Comparison of ENCODE assay signal across 8 cellular contexts in the genomic region with DNA sequence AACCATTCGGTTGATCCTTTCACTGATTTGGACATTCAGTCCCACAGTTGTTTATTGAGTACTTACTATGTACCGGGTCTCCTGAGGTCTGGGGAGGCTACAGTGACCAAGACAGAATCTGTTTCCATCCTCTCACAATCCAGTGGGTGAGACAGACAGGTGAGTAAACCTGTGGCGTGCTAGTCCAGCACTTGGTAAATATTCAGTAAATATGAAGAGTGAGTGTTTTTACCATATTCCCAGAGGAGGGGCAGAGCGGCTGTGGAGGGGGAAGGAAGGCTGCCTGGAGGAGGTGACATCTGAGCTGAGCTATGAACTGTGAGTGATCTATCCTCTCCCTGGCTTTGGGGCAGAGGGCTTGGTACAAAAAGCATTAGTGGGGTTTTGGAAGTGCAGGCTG. TPM values are rescaled to one million over a fixed set of nuclear protein-coding genes. Genes with fewer than 3 reads are reported as not detected.
DNase-seq lines count a peak whose midpoint lies in the region; ATAC-seq and TF ChIP-seq lines count a peak whose summit lies in the region.

No MANE protein-coding gene starts in this region.

- H3K4me3 Mint-ChIP-seq in stimulated activated naive CD8-positive, alpha-beta T cell treated with anti-CD3 and anti-CD28 coated beads, Interleukin-15, Interleukin-2, amounts not matched to agents 100 ng/mL and 50 ng/mL, for 24 hours = peak overlapping the region; percentile 79
- peak overlapping the region; percentile 31 to 93 (median 76) for H3K4me3 Mint-ChIP-seq in naive thymus-derived CD8-positive, alpha-beta T cell

- H3K27me3 Mint-ChIP-seq in stimulated activated naive CD8-positive, alpha-beta T cell treated with anti-CD3 and anti-CD28 coated beads, Interleukin-15, Interleukin-2, amounts not matched to agents 100 ng/mL and 50 ng/mL, for 24 hours = no peaks in the 10 kb centered on the region
- H3K27me3 Mint-ChIP-seq in naive thymus-derived CD8-positive, alpha-beta T cell = peaks cover 0 to 3% (median 0%) of the 10 kb centered on the region in 5 donors

- H3K4me1 ChIP-seq in vagina = peaks cover 69% of the 10 kb centered on the region

- no peak for TF ChIP-seq POLR2A in vagina (IDR thresholded peaks at IDR 0.05)

- H3K36me3 ChIP-seq in brain microvascular endothelial cell (replicated peaks) = no peaks in the 10 kb centered on the region
- H3K36me3 ChIP-seq in vagina = no peaks in the 10 kb centered on the region

- H3K4me3 ChIP-seq in brain microvascular endothelial cell (ENCODE audit: low read depth, low read length) (no peak overlapping the region), vagina (no peak overlapping the region)

- DNase-seq in stimulated activated naive CD8-positive, alpha-beta T cell treated with anti-CD3 and anti-CD28 coated beads, Interleukin-15, Interleukin-2, amounts not matched to agents 100 U/mL and 50 U/mL, for 24 hours = no peak
- no peak for DNase-seq in brain microvascular endothelial cell
- no peak for DNase-seq in naive thymus-derived CD8-positive, alpha-beta T cell
- DNase-seq in vagina (ENCODE audit: extremely low spot score in 2 of 2) = no peak
- DNase-seq in kidney glomerular epithelial cell (lab: John Stamatoyannopoulos, UW) = no peak
- no peak for DNase-seq in DMS 273 (lab: John Stamatoyannopoulos, UW; ENCODE audit: unreplicated experiment)

- H3K27ac Mint-ChIP-seq in stimulated activated naive CD8-positive, alpha-beta T cell treated with anti-CD3 and anti-CD28 coated beads, Interleukin-15, Interleukin-2, amounts not matched to agents 100 ng/mL and 50 ng/mL, for 24 hours = peak overlapping the region; percentile 96
- H3K27ac Mint-ChIP-seq in naive thymus-derived CD8-positive, alpha-beta T cell = peak overlapping the region; percentile 91 to 99 (median 98)

- intact Hi-C loops in vagina (cut with DNase I) = loop anchor here (2.0 to 5.0 kb wide), 2 partner anchors 92 to 177 kb away; a partner anchor contains a TSS

- H3K27ac ChIP-seq in brain microvascular endothelial cell = peak overlapping the region; percentile 72
- H3K27ac ChIP-seq in vagina = peak overlapping the region; percentile 91

- H3K36me3 Mint-ChIP-seq in stimulated activated naive CD8-positive, alpha-beta T cell treated with anti-CD3 and anti-CD28 coated beads, Interleukin-15, Interleukin-2, amounts not matched to agents 100 ng/mL and 50 ng/mL, for 24 hours (ENCODE audit: low read depth) = no peaks in the 10 kb centered on the region
- H3K36me3 Mint-ChIP-seq in naive thymus-derived CD8-positive, alpha-beta T cell = peaks cover 0 to 3% (median 0%) of the 10 kb centered on the region in 3 donors

- no peak for TF ChIP-seq CTCF in brain microvascular endothelial cell (IDR thresholded peaks at IDR 0.05; ENCODE audit: low read depth, low read length, missing control alignments)
- no peak for TF ChIP-seq CTCF in vagina (IDR thresholded peaks at IDR 0.05)

- in situ Hi-C loops in brain microvascular endothelial cell (cut with HindIII; ENCODE audit: low pct_ligation_motif_present, low sequenced_read_pairs) = loop anchor here (25.0 kb wide), 2 partner anchors 122 to 222 kb away; a partner anchor contains a TSS

- POLR2A ChIA-PET in naive thymus-derived CD8-positive, alpha-beta T cell (lab: Charles Lee) = interaction anchor here (0.7 to 34.1 kb wide), 23 partner anchors 9 to 231 kb away, joined by 3 to 1289 read pairs (median 5); a partner anchor contains a TSS

- H3K9me3 Mint-ChIP-seq in stimulated activated naive CD8-positive, alpha-beta T cell treated with anti-CD3 and anti-CD28 coated beads, Interleukin-15, Interleukin-2, amounts not matched to agents 100 ng/mL and 50 ng/mL, for 24 hours = no peaks in the 10 kb centered on the region
- H3K9me3 Mint-ChIP-seq in naive thymus-derived CD8-positive, alpha-beta T cell = peaks cover 0 to 5% (median 0%) of the 10 kb centered on the region in 9 donors

- H3K27me3 ChIP-seq in brain microvascular endothelial cell (replicated peaks) (no peaks in the 10 kb centered on the region), vagina (no peaks in the 10 kb centered on the region)

- peaks cover 98% of the 10 kb centered on the region for H3K4me1 Mint-ChIP-seq in stimulated activated naive CD8-positive, alpha-beta T cell treated with anti-CD3 and anti-CD28 coated beads, Interleukin-15, Interleukin-2, amounts not matched to agents 100 ng/mL and 50 ng/mL, for 24 hours (ENCODE audit: low read depth)
- H3K4me1 Mint-ChIP-seq in naive thymus-derived CD8-positive, alpha-beta T cell = peaks cover 44 to 94% (median 88%) of the 10 kb centered on the region in 4 donors

- H3K9me3 ChIP-seq in vagina = no peaks in the 10 kb centered on the region

- no peak for ATAC-seq in stimulated activated naive CD8-positive, alpha-beta T cell treated with anti-CD3 and anti-CD28 coated beads, Interleukin-15, Interleukin-2, amounts not matched to agents 100 U/mL and 50 U/mL, for 24 hours
- ATAC-seq in naive thymus-derived CD8-positive, alpha-beta T cell = peak in 1 of 2 donors; percentile 2
- no peak for ATAC-seq in HG03469 (IDR thresholded peaks at IDR 0.05; ENCODE audit: unreplicated experiment)

RNA-seq across cellular contexts. Expression of a gene that starts 31.4 kb away (rescaled TPM):
- total RNA-seq in naive thymus-derived CD8-positive, alpha-beta T cell = 100 to 1,000 TPM; 571 to 574 TPM
- 1,000 to 10,000 TPM in 2 of 3 donors, 100 to 1,000 TPM in 1; 897 to 2,008 (median 1,531) TPM for polyA plus RNA-seq in naive thymus-derived CD8-positive, alpha-beta T cell
- not detected for total RNA-seq in vagina

RNA-seq across cellular contexts. Expression of a gene that starts 32.5 kb away (rescaled TPM):
- not detected for total RNA-seq in naive thymus-derived CD8-positive, alpha-beta T cell
- polyA plus RNA-seq in naive thymus-derived CD8-positive, alpha-beta T cell = not detected
- 296 TPM for total RNA-seq in vagina

Comparison
In these comparisons a context has a peak if more than half of its experiments do, and no peak if none do; other contexts are left out.
1. RNA of a gene that starts 31.4 kb away (total RNA-seq): 571 to 574 TPM in naive thymus-derived CD8-positive, alpha-beta T cell; not detected in vagina (single experiment); every median in the first group is over 100 times any median in the second.
2. RNA of a gene that starts 32.5 kb away (total RNA-seq): 296 TPM in vagina (single experiment); not detected in naive thymus-derived CD8-positive, alpha-beta T cell; every median in the first group is over 100 times any median in the second.